Comparison of ENCODE assay signal across 1 cellular context in genomic region chr16:22008215-22009142, GRCh38.
TF ChIP-seq lines count a peak whose summit lies in the region.

No MANE protein-coding gene starts in this region.

TF ChIP-seq in GM23338, 12 proteins besides CTCF, POLR2A, EP300 and RAD21:
- TF ChIP-seq ZNF462 (CRISPR knock-in tag; IDR thresholded peaks at IDR 0.05) (no peak), NANOG (IDR thresholded peaks at IDR 0.05; ENCODE audit: borderline replicate concordance) (no peak), POLR2AphosphoS5 (IDR thresholded peaks at IDR 0.05; ENCODE audit: low read depth) (no peak), CREB1 (CRISPR knock-in tag; IDR thresholded peaks at IDR 0.05; ENCODE audit: low read depth) (no peak), ZNF331 (CRISPR knock-in tag; IDR thresholded peaks at IDR 0.05; ENCODE audit: low read depth) (no peak), STAT1 (IDR thresholded peaks at IDR 0.05; ENCODE audit: unreplicated experiment) (no peak), EZH2phosphoT487 (IDR thresholded peaks at IDR 0.05; ENCODE audit: unreplicated experiment) (no peak), EZH2 (IDR thresholded peaks at IDR 0.05; ENCODE audit: low read depth, unreplicated experiment) (no peak), ZNF114 (CRISPR knock-in tag; IDR thresholded peaks at IDR 0.05) (no peak), ETS1 (IDR thresholded peaks at IDR 0.05) (no peak), JUNB (IDR thresholded peaks at IDR 0.05; ENCODE audit: unreplicated experiment) (no peak)
- TF ChIP-seq, protein P1, sequence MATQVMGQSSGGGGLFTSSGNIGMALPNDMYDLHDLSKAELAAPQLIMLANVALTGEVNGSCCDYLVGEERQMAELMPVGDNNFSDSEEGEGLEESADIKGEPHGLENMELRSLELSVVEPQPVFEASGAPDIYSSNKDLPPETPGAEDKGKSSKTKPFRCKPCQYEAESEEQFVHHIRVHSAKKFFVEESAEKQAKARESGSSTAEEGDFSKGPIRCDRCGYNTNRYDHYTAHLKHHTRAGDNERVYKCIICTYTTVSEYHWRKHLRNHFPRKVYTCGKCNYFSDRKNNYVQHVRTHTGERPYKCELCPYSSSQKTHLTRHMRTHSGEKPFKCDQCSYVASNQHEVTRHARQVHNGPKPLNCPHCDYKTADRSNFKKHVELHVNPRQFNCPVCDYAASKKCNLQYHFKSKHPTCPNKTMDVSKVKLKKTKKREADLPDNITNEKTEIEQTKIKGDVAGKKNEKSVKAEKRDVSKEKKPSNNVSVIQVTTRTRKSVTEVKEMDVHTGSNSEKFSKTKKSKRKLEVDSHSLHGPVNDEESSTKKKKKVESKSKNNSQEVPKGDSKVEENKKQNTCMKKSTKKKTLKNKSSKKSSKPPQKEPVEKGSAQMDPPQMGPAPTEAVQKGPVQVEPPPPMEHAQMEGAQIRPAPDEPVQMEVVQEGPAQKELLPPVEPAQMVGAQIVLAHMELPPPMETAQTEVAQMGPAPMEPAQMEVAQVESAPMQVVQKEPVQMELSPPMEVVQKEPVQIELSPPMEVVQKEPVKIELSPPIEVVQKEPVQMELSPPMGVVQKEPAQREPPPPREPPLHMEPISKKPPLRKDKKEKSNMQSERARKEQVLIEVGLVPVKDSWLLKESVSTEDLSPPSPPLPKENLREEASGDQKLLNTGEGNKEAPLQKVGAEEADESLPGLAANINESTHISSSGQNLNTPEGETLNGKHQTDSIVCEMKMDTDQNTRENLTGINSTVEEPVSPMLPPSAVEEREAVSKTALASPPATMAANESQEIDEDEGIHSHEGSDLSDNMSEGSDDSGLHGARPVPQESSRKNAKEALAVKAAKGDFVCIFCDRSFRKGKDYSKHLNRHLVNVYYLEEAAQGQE (IDR thresholded peaks at IDR 0.05; ENCODE audit: unreplicated experiment) = no peak
